Comparison of ENCODE assay signal across 8 cellular contexts in the genomic region with DNA sequence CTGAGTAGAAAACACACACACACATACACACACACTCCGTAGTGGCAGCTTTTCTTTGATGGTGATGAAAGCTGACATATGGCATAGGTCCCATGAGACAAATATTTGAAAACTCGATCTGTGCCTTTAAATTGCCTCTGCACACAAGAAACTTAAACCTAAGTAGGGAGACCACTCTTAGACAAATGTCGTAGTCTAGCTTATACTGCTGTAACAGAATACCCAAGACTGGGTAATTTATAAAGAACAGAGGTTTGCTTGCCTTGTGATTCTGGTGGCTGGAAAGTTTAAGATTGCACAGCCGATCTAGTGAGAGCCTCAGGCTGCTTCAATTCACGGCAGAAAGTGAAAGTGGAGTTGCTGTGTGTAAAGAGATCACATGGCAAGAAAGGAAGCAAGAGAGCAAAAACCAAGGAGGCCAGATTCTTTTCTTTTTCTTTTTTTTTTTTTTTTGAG.
DNase-seq lines count a peak whose midpoint lies in the region; ATAC-seq, FAIRE-seq and TF ChIP-seq lines count a peak whose summit lies in the region.

No MANE protein-coding gene starts in this region.

- FAIRE-seq in frontal cortex (lab: Jason Lieb, UNC) = no peak

- no peak for TF ChIP-seq CTCF in fibroblast of the aortic adventitia (IDR thresholded peaks at IDR 0.05; ENCODE audit: insufficient read depth, low read length)

- H3K4me3 ChIP-seq in fibroblast of the aortic adventitia (ENCODE audit: low read depth, low read length) = peak overlapping the region; percentile 10

- DNase-seq in NOMO-1 treated with DMSO at 0.1 percent for 48 hours (lab: John Stamatoyannopoulos, UW; ENCODE audit: unreplicated experiment) (peak; percentile 55), fibroblast of the aortic adventitia (ENCODE audit: low read depth) (peak; percentile 38), sciatic nerve (ENCODE audit: low spot score) (no peak), frontal cortex (ENCODE audit: low spot score in 2 of 2) (no peak), epidermal melanocyte (ENCODE audit: insufficient read length, low spot score) (no peak), mesenteric fat pad (ENCODE audit: low spot score) (no peak)

- intact Hi-C loops in sciatic nerve (cut with DNase I) = no loop called here

- ATAC-seq in GM18498 (IDR thresholded peaks at IDR 0.05; ENCODE audit: unreplicated experiment) (peak; percentile 86), HG02678 (IDR thresholded peaks at IDR 0.05; ENCODE audit: unreplicated experiment) (peak; percentile 82), sciatic nerve (peak; percentile 87)

Comparison
In these comparisons a context has a peak if more than half of its experiments do, and no peak if none do; other contexts are left out.
1. DNase-seq: peak in NOMO-1 treated with DMSO at 0.1 percent for 48 hours (single experiment) and fibroblast of the aortic adventitia (single experiment); none in sciatic nerve (single experiment), frontal cortex (0 of 2), epidermal melanocyte (single experiment) and mesenteric fat pad (single experiment).
2. Peak in every context shown above with its lines, with median percentiles within 50 percentile points of each other: ATAC-seq.